ENCODE assay signal across 1 cellular context in the genomic region with DNA sequence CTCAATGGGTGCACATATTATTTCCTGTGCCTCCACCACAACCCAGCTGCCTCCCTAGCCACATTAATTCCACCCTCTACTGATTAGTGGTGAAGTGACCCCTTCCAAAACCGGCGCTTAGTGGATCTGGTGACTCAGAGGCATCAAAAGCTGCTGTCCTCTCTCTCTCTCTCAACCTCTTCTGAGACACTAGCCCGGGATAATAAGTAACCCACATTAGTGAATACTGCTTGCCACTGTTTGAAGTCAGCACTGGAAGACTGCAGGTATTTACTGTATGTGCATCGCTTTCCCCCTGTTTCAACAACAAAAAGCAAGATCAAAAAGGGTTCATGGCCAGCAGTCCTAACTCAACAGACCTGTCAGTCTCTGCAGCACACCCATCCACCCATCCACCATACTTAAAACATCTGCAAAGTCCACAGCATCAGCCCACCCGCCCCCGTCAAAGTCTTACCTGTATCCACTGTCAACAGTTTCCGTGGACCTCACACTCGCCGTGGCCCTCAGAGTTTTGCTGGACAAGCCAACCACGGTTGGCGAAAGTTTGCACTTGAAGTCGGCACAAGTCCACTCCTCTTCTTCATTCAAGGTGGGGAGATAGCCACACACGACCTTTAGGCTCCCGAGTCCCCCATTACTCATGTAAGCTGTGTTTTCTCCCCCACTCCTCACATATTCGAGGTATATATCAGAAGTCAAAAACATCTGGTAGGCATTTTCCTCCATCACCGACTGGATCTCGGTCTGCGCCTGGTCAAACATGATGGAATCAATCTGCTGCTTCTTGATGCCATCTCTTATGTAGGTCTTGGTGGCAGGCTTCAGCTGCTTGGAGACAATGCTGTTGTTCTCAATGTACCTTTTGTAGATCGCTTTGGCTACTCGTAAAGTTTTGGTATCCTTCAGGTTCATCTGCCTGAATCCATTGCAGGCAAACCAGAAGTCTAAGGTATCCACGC.
TF ChIP-seq lines count a peak whose summit lies in the region.

No MANE protein-coding gene starts in this region.

TF ChIP-seq in HCT116, 20 proteins besides CTCF, POLR2A, EP300 and RAD21 (continued from another document):
- TF ChIP-seq, protein P1, sequence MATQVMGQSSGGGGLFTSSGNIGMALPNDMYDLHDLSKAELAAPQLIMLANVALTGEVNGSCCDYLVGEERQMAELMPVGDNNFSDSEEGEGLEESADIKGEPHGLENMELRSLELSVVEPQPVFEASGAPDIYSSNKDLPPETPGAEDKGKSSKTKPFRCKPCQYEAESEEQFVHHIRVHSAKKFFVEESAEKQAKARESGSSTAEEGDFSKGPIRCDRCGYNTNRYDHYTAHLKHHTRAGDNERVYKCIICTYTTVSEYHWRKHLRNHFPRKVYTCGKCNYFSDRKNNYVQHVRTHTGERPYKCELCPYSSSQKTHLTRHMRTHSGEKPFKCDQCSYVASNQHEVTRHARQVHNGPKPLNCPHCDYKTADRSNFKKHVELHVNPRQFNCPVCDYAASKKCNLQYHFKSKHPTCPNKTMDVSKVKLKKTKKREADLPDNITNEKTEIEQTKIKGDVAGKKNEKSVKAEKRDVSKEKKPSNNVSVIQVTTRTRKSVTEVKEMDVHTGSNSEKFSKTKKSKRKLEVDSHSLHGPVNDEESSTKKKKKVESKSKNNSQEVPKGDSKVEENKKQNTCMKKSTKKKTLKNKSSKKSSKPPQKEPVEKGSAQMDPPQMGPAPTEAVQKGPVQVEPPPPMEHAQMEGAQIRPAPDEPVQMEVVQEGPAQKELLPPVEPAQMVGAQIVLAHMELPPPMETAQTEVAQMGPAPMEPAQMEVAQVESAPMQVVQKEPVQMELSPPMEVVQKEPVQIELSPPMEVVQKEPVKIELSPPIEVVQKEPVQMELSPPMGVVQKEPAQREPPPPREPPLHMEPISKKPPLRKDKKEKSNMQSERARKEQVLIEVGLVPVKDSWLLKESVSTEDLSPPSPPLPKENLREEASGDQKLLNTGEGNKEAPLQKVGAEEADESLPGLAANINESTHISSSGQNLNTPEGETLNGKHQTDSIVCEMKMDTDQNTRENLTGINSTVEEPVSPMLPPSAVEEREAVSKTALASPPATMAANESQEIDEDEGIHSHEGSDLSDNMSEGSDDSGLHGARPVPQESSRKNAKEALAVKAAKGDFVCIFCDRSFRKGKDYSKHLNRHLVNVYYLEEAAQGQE (IDR thresholded peaks at IDR 0.05; ENCODE audit: low read depth) = no peak
- peak; percentile 77 for TF ChIP-seq SP1 (IDR thresholded peaks at IDR 0.05; ENCODE audit: low read depth)
